ENCODE assay signal across 10 cellular contexts in the genomic region with DNA sequence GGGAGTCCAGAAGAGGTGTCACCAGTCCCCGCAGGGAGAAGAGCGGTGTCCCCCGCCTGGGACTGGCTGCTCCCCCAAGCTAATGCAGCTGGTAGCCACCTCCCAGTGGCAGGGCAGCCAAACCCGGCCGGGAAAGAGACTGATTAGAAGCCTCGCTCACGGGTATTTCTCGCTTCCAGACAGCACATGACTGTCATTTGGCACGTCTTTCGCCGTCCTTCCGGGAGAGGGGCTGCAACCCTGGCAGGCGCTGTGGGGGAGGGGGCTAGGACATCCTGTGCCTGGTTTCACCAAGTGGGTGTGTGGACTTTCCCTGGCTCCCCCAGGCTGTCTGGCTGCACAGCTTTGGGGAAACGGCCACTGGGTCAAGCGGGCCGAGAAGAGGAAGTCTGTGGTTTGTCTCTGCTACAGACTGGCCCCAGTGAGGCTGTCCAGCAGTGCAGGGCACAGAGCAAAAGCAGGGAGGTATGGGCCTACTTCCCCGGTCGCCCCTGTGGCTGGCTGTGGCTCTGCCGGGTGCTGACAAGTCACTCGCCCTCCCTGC. TPM values are rescaled to one million over a fixed set of nuclear protein-coding genes. Genes with fewer than 3 reads are reported as not detected.
DNase-seq lines count a peak whose midpoint lies in the region; ATAC-seq and FAIRE-seq lines count a peak whose summit lies in the region.
"Had no signal": no experiment of that assay in that cellular context is flagged by ENCODE, and none has a peak within 500 bp of the region (broad histone marks: within the 10 kb centered on the region; RNA-seq: fewer than 3 reads in every experiment).

No MANE protein-coding gene starts in this region.

- intact Hi-C loops in aorta (cut with DNase I), result no loop called here

- H3K4me3 ChIP-seq in aorta (ENCODE audit: low read length in 2 of 2), result no peak overlapping the region
- H3K4me3 ChIP-seq: SJSA1 had no signal

- H3K9me3 Mint-ChIP-seq in activated naive CD8-positive, alpha-beta T cell (ENCODE audit: low read depth), result no peaks in the 10 kb centered on the region
- H3K9me3 Mint-ChIP-seq in activated naive CD8-positive, alpha-beta T cell treated with anti-CD3 and anti-CD28 coated beads, Interleukin-2, amount 50 U/mL, for 24 hours, result no peaks in the 10 kb centered on the region

- H3K4me1 ChIP-seq in aorta (ENCODE audit: control insufficient read depth in 1 of 2, insufficient read depth in 2 of 2, low read length in 2 of 2), result no peaks in the 10 kb centered on the region

- no peak for FAIRE-seq in RCC 7860 (lab: Jason Lieb, UNC)
- FAIRE-seq: endometrium had no signal

- no peak for DNase-seq in activated naive CD8-positive, alpha-beta T cell treated with anti-CD3 and anti-CD28 coated beads, Interleukin-2, amount 50 U/mL, for 24 hours
- DNase-seq in dermis microvascular lymphatic vessel endothelial cell (ENCODE audit: low read depth in 2 of 2), result peak; percentile 83 to 90
- peak; percentile 77 for DNase-seq in mucosa of gallbladder (ENCODE audit: low spot score)
- DNase-seq in aorta, result peak in 1 of 2 donors; percentile 92
- DNase-seq in COR-L47 (lab: John Stamatoyannopoulos, UW), result no peak
- no peak for DNase-seq in RCC 7860 (ENCODE audit: low spot score)

- peak overlapping the region; percentile 23 for H3K4me3 Mint-ChIP-seq in activated naive CD8-positive, alpha-beta T cell
- H3K4me3 Mint-ChIP-seq in activated naive CD8-positive, alpha-beta T cell treated with anti-CD3 and anti-CD28 coated beads, Interleukin-2, amount 50 U/mL, for 24 hours, result no peak overlapping the region

- no peaks in the 10 kb centered on the region for H3K27me3 Mint-ChIP-seq in activated naive CD8-positive, alpha-beta T cell
- H3K27me3 Mint-ChIP-seq in activated naive CD8-positive, alpha-beta T cell treated with anti-CD3 and anti-CD28 coated beads, Interleukin-2, amount 50 U/mL, for 24 hours, result no peaks in the 10 kb centered on the region

- no peaks in the 10 kb centered on the region for H3K36me3 Mint-ChIP-seq in activated naive CD8-positive, alpha-beta T cell
- H3K36me3 Mint-ChIP-seq in activated naive CD8-positive, alpha-beta T cell treated with anti-CD3 and anti-CD28 coated beads, Interleukin-2, amount 50 U/mL, for 24 hours (ENCODE audit: low read depth), result no peaks in the 10 kb centered on the region

- H3K9me3 ChIP-seq in aorta (ENCODE audit: control insufficient read depth, low read length), result no peaks in the 10 kb centered on the region

- H3K27ac ChIP-seq in aorta (ENCODE audit: low read depth in 1 of 2, low read length in 2 of 2), result no peak overlapping the region
- H3K27ac ChIP-seq: SJSA1 had no signal

- 71 to 75% methylated on average over 19 to 20 of the region's 20 CpGs for WGBS in aorta, 2 donors

- no peaks in the 10 kb centered on the region for H3K27me3 ChIP-seq in aorta (ENCODE audit: control insufficient read depth in 1 of 2, insufficient read depth in 2 of 2, low read length in 1 of 2)
- H3K27me3 ChIP-seq: SJSA1 had no signal

- ATAC-seq in activated naive CD8-positive, alpha-beta T cell treated with anti-CD3 and anti-CD28 coated beads, Interleukin-2, amount 50 U/mL, for 24 hours, result no peak
- ATAC-seq in aorta (ENCODE audit: low FRiP score) (peak; percentile 2), GM21717 (IDR thresholded peaks at IDR 0.05; ENCODE audit: unreplicated experiment) (no peak)

- no peak overlapping the region for H3K27ac Mint-ChIP-seq in activated naive CD8-positive, alpha-beta T cell
- no peak overlapping the region for H3K27ac Mint-ChIP-seq in activated naive CD8-positive, alpha-beta T cell treated with anti-CD3 and anti-CD28 coated beads, Interleukin-2, amount 50 U/mL, for 24 hours

- no peaks in the 10 kb centered on the region for H3K36me3 ChIP-seq in aorta (ENCODE audit: control insufficient read depth in 1 of 2, insufficient read depth in 2 of 2, low read length in 1 of 2)

- H3K4me1 Mint-ChIP-seq in activated naive CD8-positive, alpha-beta T cell (ENCODE audit: low read depth), result peaks cover 37% of the 10 kb centered on the region
- H3K4me1 Mint-ChIP-seq in activated naive CD8-positive, alpha-beta T cell treated with anti-CD3 and anti-CD28 coated beads, Interleukin-2, amount 50 U/mL, for 24 hours, result peaks cover 50% of the 10 kb centered on the region

RNA-seq across cellular contexts. Expression of a gene that starts 3.8 kb away (rescaled TPM):
- total RNA-seq in dermis microvascular lymphatic vessel endothelial cell, result 149 and 368 TPM in 2 replicates
- total RNA-seq in mucosa of gallbladder, result 746 TPM
- 100 to 1,000 TPM; 538 to 620 TPM for total RNA-seq in aorta
- 100 to 1,000 TPM; 363 to 784 TPM for polyA plus RNA-seq in aorta

RNA-seq across cellular contexts. Expression of a gene that starts 19.7 kb away (rescaled TPM):
- 43.5 and 56.4 TPM in 2 replicates for total RNA-seq in dermis microvascular lymphatic vessel endothelial cell
- 50.5 TPM for total RNA-seq in mucosa of gallbladder
- total RNA-seq in aorta, result 10 to 100 TPM; 35.2 to 44.3 TPM
- polyA plus RNA-seq in aorta, result 10 to 100 TPM; 42.9 to 64.4 TPM

Comparison
In these comparisons a context has a peak if more than half of its experiments do, and no peak if none do; other contexts are left out.
1. DNase-seq: peak in dermis microvascular lymphatic vessel endothelial cell (2 of 2) and mucosa of gallbladder (single experiment); none in activated naive CD8-positive, alpha-beta T cell treated with anti-CD3 and anti-CD28 coated beads, Interleukin-2, amount 50 U/mL, for 24 hours (single experiment), COR-L47 (single experiment) and RCC 7860 (single experiment).